ENCODE assay signal across 1 cellular context in genomic region chr2:233052517-233052916, GRCh38.
TF ChIP-seq lines count a peak whose summit lies in the region.

No MANE protein-coding gene starts in this region.

TF ChIP-seq in K562, 482 proteins besides CTCF, POLR2A, EP300 and RAD21:
- TF ChIP-seq ZNF121 (CRISPR knock-in tag; conservative IDR thresholded peaks at IDR 0.05), result 0 out of 2 replicates have a peak, but pooled peaks have one; percentile 5
